26 cellular contexts compared by ENCODE assay signal in the genomic region with DNA sequence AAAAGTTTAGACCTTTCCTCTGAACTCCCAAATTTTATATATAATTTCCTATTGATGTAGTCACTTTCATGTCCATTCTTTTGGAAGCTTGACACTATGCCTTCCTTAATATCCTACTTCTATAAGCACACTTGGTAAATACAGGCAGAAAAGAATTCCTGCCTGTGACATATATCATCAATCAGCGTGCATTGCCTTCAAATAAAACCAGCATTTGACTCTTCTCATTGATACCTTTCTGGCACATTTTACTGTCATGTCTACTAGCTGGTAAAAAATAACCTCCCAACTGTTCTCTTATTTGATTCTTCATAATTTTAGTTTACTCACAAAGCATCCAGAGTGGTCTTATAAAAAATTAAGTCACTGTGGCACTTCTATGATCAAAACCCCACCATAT.
"Had no signal": no experiment of that assay in that cellular context is flagged by ENCODE, and none has a peak within 500 bp of the region (broad histone marks: within the 10 kb centered on the region; RNA-seq: fewer than 3 reads in every experiment).

No MANE protein-coding gene starts in this region.

- DNase-seq: stimulated activated CD4-positive, alpha-beta T cell treated with anti-CD3 and anti-CD28 coated beads, Interleukin-2, amount 100 ng/mL, for 48 hours; stimulated activated CD4-positive, alpha-beta T cell treated with anti-CD3 and anti-CD28 coated beads, Interleukin-4, amount 100 ng/mL, for 1 hour; stimulated activated CD4-positive, alpha-beta T cell treated with anti-CD3 and anti-CD28 coated beads, Interleukin-4, amount 100 ng/mL, for 24 hours; stimulated activated CD4-positive, alpha-beta T cell treated with anti-CD3 and anti-CD28 coated beads, Interleukin-4, amount 100 ng/mL, for 4 hours; stimulated activated CD8-positive, alpha-beta memory T cell treated with anti-CD3 and anti-CD28 coated beads, Interleukin-4, amount 100 ng/mL, for 48 hours; stimulated activated naive B cell treated with anti-CD40 and anti-IgM and Interleukin-4, amounts not matched to agents 10 μg/mL and 1 μg/mL and 100 μg/mL, for 72 hours; stimulated activated naive CD4-positive, alpha-beta T cell; stimulated activated naive CD4-positive, alpha-beta T cell treated with Interleukin-2 at 50 U/mL for 16 hours; stimulated activated naive CD8-positive, alpha-beta T cell treated with anti-CD3 and anti-CD28 coated beads, Interleukin-15, amount 100 ng/mL, for 72 hours; stimulated activated naive CD8-positive, alpha-beta T cell treated with anti-CD3 and anti-CD28 coated beads, Interleukin-15, Interleukin-2, amounts not matched to agents 100 U/mL and 50 U/mL, for 24 hours; stomach; substantia nigra; testis; thyroid gland; tibial artery; transverse colon; trophoblast cell; upper lobe of left lung; upper lobe of right lung; uterus had no signal

- ATAC-seq: stimulated activated effector memory CD8-positive, alpha-beta T cell treated with anti-CD3 and anti-CD28 coated beads, Interleukin-12 subunit alpha, Interleukin-12 subunit beta, amount 100 ng/mL, for 72 hours; stimulated activated memory B cell treated with anti-CD40 and anti-IgM and Interleukin-4, amounts not matched to agents 10 μg/mL and 1 μg/mL and 100 μg/mL, for 72 hours; stimulated activated naive B cell treated with anti-CD40 and anti-IgM and Interleukin-4, amounts not matched to agents 10 μg/mL and 1 μg/mL and 100 μg/mL, for 72 hours; stimulated activated naive CD8-positive, alpha-beta T cell treated with anti-CD3 and anti-CD28 coated beads, Interleukin-15, amount 100 ng/mL, for 72 hours; stimulated activated naive CD8-positive, alpha-beta T cell treated with anti-CD3 and anti-CD28 coated beads, Interleukin-15, Interleukin-2, amounts not matched to agents 100 U/mL and 50 U/mL, for 24 hours; upper lobe of right lung had no signal

- H3K9me3 ChIP-seq: testis, thoracic aorta, thyroid gland, tibial artery, upper lobe of right lung, uterus, vagina had no signal

- H3K36me3 ChIP-seq: stomach, suprapubic skin, thoracic aorta, thyroid gland, tibial artery, tibial nerve, transverse colon, upper lobe of left lung, upper lobe of right lung, uterus, vagina had no signal

- H3K27me3 ChIP-seq: stomach, suprapubic skin, testis, thyroid gland, tibial artery, tibial nerve, transverse colon, upper lobe of left lung, upper lobe of right lung, uterus, vagina had no signal

- H3K4me3 ChIP-seq: stomach, suprapubic skin, testis, thoracic aorta, thyroid gland, tibial artery, tibial nerve, transverse colon, upper lobe of left lung, upper lobe of right lung, uterus, vagina had no signal

- H3K27ac ChIP-seq: stomach, suprapubic skin, testis, thoracic aorta, thyroid gland, tibial artery, tibial nerve, transverse colon, upper lobe of left lung, upper lobe of right lung, uterus, vagina had no signal
